Comparison of ENCODE assay signal across 10 cellular contexts in the genomic region with DNA sequence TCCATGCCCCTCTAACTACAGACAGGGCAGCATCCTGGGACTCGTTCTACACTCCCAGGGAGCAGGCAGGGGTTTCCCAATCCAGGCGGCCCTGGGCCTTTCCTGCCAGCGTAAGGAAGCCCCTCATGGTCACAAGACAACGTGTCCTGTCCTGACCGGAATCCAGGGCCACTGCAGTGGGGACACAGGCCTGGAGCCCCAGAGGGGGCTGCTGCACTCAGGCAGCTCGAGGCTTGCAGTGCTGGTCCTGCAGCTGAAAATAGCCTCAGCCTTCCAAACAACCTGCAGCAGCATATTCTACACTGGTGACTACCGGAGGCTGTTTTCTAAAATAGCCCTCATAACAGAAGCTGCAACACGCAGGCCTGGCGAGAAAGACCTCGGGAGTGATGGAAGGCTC. TPM values are rescaled to one million over a fixed set of nuclear protein-coding genes. Genes with fewer than 3 reads are reported as not detected.
DNase-seq lines count a peak whose midpoint lies in the region; ATAC-seq, FAIRE-seq and TF ChIP-seq lines count a peak whose summit lies in the region.
"Not testable (repeated sequence)": the region's sequence is repeated elsewhere in the genome, so short reads cannot be mapped to it uniquely, and the experiment has no call there.
"Had no signal": no experiment of that assay in that cellular context is flagged by ENCODE, and none has a peak within 500 bp of the region (broad histone marks: within the 10 kb centered on the region; RNA-seq: fewer than 3 reads in every experiment).

No MANE protein-coding gene starts in this region.

- not testable (repeated sequence) for H2BK120ac ChIP-seq in IMR-90 (ENCODE audit: low read depth, low read length)

- H3K4me2 ChIP-seq in IMR-90 (ENCODE audit: low read depth, low read length): not testable (repeated sequence)

- no CpG with 5 or more reads among the region's 10 CpGs for WGBS in IMR-90 (ENCODE audit: extremely low coverage in 2 of 2, insufficient read length in 1 of 2), 2 experiments
- 43 to 64% (median 48%) methylated on average over 2 to 3 of the region's 10 CpGs; no CpG with 5 or more reads in 2 of the 5 donors for WGBS in spleen, 5 donors

- H2AFZ ChIP-seq in IMR-90 (replicated peaks; ENCODE audit: low read length, poor library complexity): not testable (repeated sequence)

- H3K27me3 ChIP-seq in IMR-90 (ENCODE audit: control insufficient read depth, insufficient read depth, low read length); spleen (replicated peaks in 1 of 7): not testable (repeated sequence)

- H3K9me3 Mint-ChIP-seq in osteocyte (ENCODE audit: unreplicated experiment); type B pancreatic cell: not testable (repeated sequence)

- not testable (repeated sequence) for DNase-seq in IMR-90
- DNase-seq in kidney (peak; percentile 56), osteocyte (ENCODE audit: extremely low spot score, unreplicated experiment) (peak; percentile 44), sciatic nerve (ENCODE audit: low spot score) (peak; percentile 6), spleen (peak; percentile 10), type B pancreatic cell (ENCODE audit: extremely low spot score, unreplicated experiment) (peak; percentile 36)

- dilution Hi-C loops in IMR-90 (cut with HindIII; ENCODE audit: low sequenced_read_pairs, unreplicated experiment): not testable (repeated sequence)

- not testable (repeated sequence) for H3K36me3 Mint-ChIP-seq in osteocyte (ENCODE audit: unreplicated experiment); type B pancreatic cell

- not testable (repeated sequence) for H3K18ac ChIP-seq in IMR-90 (ENCODE audit: low read depth, low read length)

- FAIRE-seq in kidney (lab: Jason Lieb, UNC): not testable (repeated sequence)

- not testable (repeated sequence) for H4K20me1 ChIP-seq in IMR-90 (ENCODE audit: insufficient read depth, low read length)

- not testable (repeated sequence) for H3K4me1 Mint-ChIP-seq in osteocyte (ENCODE audit: unreplicated experiment); type B pancreatic cell (ENCODE audit: unreplicated experiment)

- H2BK15ac ChIP-seq in IMR-90 (ENCODE audit: low read depth, low read length): not testable (repeated sequence)

- H2AK5ac ChIP-seq in IMR-90 (ENCODE audit: low read depth, low read length): not testable (repeated sequence)

- H3K9ac ChIP-seq in IMR-90 (ENCODE audit: low read depth, low read length); kidney (ENCODE audit: low read length in 2 of 2): not testable (repeated sequence)

- not testable (repeated sequence) for H4K8ac ChIP-seq in IMR-90 (ENCODE audit: low read depth in 2 of 2, low read length in 2 of 2)

- POLR2A ChIA-PET in IMR-90 (lab: Charles Lee; ENCODE audit: unreplicated experiment): not testable (repeated sequence)

- H3K4me1 ChIP-seq in IMR-90 (ENCODE audit: control insufficient read depth, insufficient read depth, low read length); kidney (ENCODE audit: control insufficient read depth in 1 of 2, insufficient read depth in 1 of 2, low read depth in 1 of 2, low read length in 2 of 2); spleen: not testable (repeated sequence)

- not testable (repeated sequence) for H3K14ac ChIP-seq in IMR-90 (replicated peaks; ENCODE audit: low read depth, low read length)

- not testable (repeated sequence) for H4K91ac ChIP-seq in IMR-90 (ENCODE audit: insufficient read depth, low read depth, low read length)

- not testable (repeated sequence) for H3K27ac ChIP-seq in IMR-90 (ENCODE audit: insufficient read depth, low read length); kidney (ENCODE audit: low read depth in 2 of 2, low read length in 2 of 2); spleen

- not testable (repeated sequence) for H3K27ac Mint-ChIP-seq in osteocyte (ENCODE audit: unreplicated experiment); type B pancreatic cell

- H2BK20ac ChIP-seq in IMR-90 (ENCODE audit: low read depth, low read length): not testable (repeated sequence)

- peak; percentile 53 for ATAC-seq in IMR-90 (ENCODE audit: low read depth)
- not testable (repeated sequence) for ATAC-seq in sciatic nerve

- in situ Hi-C loops in IMR-90 (cut with MboI; ENCODE audit: low sequenced_read_pairs): not testable (repeated sequence)

- TF ChIP-seq CTCF in IMR-90 (conservative IDR thresholded peaks at IDR 0.05; ENCODE audit: low read depth, low read length); kidney (IDR thresholded peaks at IDR 0.05; ENCODE audit: borderline replicate concordance, extremely low read depth, insufficient read depth); osteocyte (IDR thresholded peaks at IDR 0.05); spleen (IDR thresholded peaks at IDR 0.05 in 8 of 11, conservative IDR thresholded peaks at IDR 0.05 in 3 of 11); type B pancreatic cell (conservative IDR thresholded peaks at IDR 0.05): not testable (repeated sequence)

- TF ChIP-seq POLR2A in IMR-90 (IDR thresholded peaks at IDR 0.05; ENCODE audit: low read depth, low read length); spleen (IDR thresholded peaks at IDR 0.05): not testable (repeated sequence)

- not testable (repeated sequence) for H3K4ac ChIP-seq in IMR-90 (ENCODE audit: low read depth, low read length)

- not testable (repeated sequence) for H3K27me3 Mint-ChIP-seq in osteocyte (ENCODE audit: unreplicated experiment); type B pancreatic cell

- not testable (repeated sequence) for H3K4me3 ChIP-seq in IMR-90 (ENCODE audit: insufficient read depth, low read depth, low read length); kidney (ENCODE audit: low read length in 2 of 2); spleen

- not testable (repeated sequence) for H2BK5ac ChIP-seq in IMR-90 (ENCODE audit: low read depth, low read length, poor library complexity, severe bottlenecking)

- H3K9me3 ChIP-seq in IMR-90 (ENCODE audit: control insufficient read depth, insufficient read depth, low read length); kidney (ENCODE audit: control insufficient read depth in 1 of 2, low read length in 2 of 2); spleen: not testable (repeated sequence)

- not testable (repeated sequence) for TF ChIP-seq RAD21 in IMR-90 (IDR thresholded peaks at IDR 0.05; ENCODE audit: low read length)

- H3K36me3 ChIP-seq in IMR-90 (ENCODE audit: control insufficient read depth, insufficient read depth, low read length); kidney (ENCODE audit: control insufficient read depth in 1 of 2, insufficient read depth in 2 of 2, low read length in 2 of 2); spleen: not testable (repeated sequence)

- not testable (repeated sequence) for H2AK9ac ChIP-seq in IMR-90 (replicated peaks; ENCODE audit: low read depth, low read length, poor library complexity)

- intact Hi-C loops in IMR-90 (cut with micrococcal nuclease); kidney (cut with DNase I); sciatic nerve (cut with DNase I); spleen (cut with DNase I; ENCODE audit: low total_unique reads): not testable (repeated sequence)

- BruUV-seq in IMR-90 (replicated peaks; lab: Mats Ljungman, UMichigan): not testable (repeated sequence)

- H4K5ac ChIP-seq in IMR-90 (ENCODE audit: low read depth, low read length): not testable (repeated sequence)

- not testable (repeated sequence) for H3K56ac ChIP-seq in IMR-90 (ENCODE audit: extremely low read depth, insufficient read depth, low read length)

- H3K79me1 ChIP-seq in IMR-90 (ENCODE audit: low read depth in 1 of 2, low read length in 2 of 2): not testable (repeated sequence)

- not testable (repeated sequence) for H3K4me3 Mint-ChIP-seq in osteocyte (ENCODE audit: unreplicated experiment); type B pancreatic cell

- CTCF ChIA-PET in IMR-90 (lab: Yijun Ruan, JAX): not testable (repeated sequence)

- H3K9me1 ChIP-seq in IMR-90 (ENCODE audit: insufficient read depth, low read length): not testable (repeated sequence)

- not testable (repeated sequence) for H3K23ac ChIP-seq in IMR-90 (ENCODE audit: low read depth, low read length)

RNA-seq across cellular contexts. Expression of gene CHRFAM7A, which starts 18.5 kb away (rescaled TPM):
- 0.18 TPM in 1 of 2 replicates, not detected in the other for total RNA-seq in IMR-90 (2012; rRNA removed)
- not detected in 2 replicates for polyA plus RNA-seq in IMR-90 (2012; rRNA removed)
- not detected in 2 replicates for polyA plus RNA-seq in IMR-90 (2012; cell fraction: cytosol; rRNA removed)
- polyA plus RNA-seq in IMR-90 (2012; cell fraction: nucleus; rRNA removed; ENCODE audit: low replicate concordance): 0.07 TPM in 1 of 2 replicates, not detected in the other
- 2.7 TPM for total RNA-seq in kidney
- polyA plus RNA-seq in kidney (ENCODE audit: insufficient read depth, low read depth, low replicate concordance): 0.54 TPM
- total RNA-seq in osteocyte: 1.7 and 3.4 TPM in 2 replicates
- total RNA-seq in sciatic nerve: 4.7 TPM
- total RNA-seq in spleen: 10 to 100 TPM in 2 of 7 donors, 1 to 10 TPM in 5; 1.3 to 13.3 (median 2.8) TPM
- under 1 TPM; 0.22 to 0.91 (median 0.52) TPM for polyA plus RNA-seq in spleen
- 0.55 and 3.8 TPM in 2 replicates for total RNA-seq in type B pancreatic cell (ENCODE audit: low replicate concordance)
- total RNA-seq: A172; Caco-2; CD8-positive, alpha-beta T cell had no signal
- polyA plus RNA-seq: BJ had no signal

RNA-seq across cellular contexts. Expression of gene GOLGA8R, which starts 39.2 kb away (rescaled TPM):
- total RNA-seq in IMR-90 (2012; rRNA removed) (0.72 and 1.1 TPM in 2 replicates), kidney (6.3 TPM), osteocyte (4.9 and 5.4 TPM in 2 replicates), sciatic nerve (15.6 TPM), spleen (1 to 10 TPM; 3.3 to 8.9 (median 6.4) TPM), type B pancreatic cell (ENCODE audit: low replicate concordance) (0.95 and 1.8 TPM in 2 replicates)
- polyA plus RNA-seq in IMR-90 (2012; rRNA removed) (0.46 and 1.4 TPM in 2 replicates), kidney (ENCODE audit: insufficient read depth, low read depth, low replicate concordance) (0.41 TPM), spleen (1 to 10 TPM in 1 of 3 donors, under 1 TPM in 2; 0.21 to 1.2 (median 0.57) TPM)
- polyA plus RNA-seq in IMR-90 (2012; cell fraction: cytosol; rRNA removed): 0.23 and 0.25 TPM in 2 replicates
- 4.5 and 16.0 TPM in 2 replicates for polyA plus RNA-seq in IMR-90 (2012; cell fraction: nucleus; rRNA removed; ENCODE audit: low replicate concordance)
- total RNA-seq: Caco-2 had no signal
